ENCODE assay signal across 8 cellular contexts in the genomic region with DNA sequence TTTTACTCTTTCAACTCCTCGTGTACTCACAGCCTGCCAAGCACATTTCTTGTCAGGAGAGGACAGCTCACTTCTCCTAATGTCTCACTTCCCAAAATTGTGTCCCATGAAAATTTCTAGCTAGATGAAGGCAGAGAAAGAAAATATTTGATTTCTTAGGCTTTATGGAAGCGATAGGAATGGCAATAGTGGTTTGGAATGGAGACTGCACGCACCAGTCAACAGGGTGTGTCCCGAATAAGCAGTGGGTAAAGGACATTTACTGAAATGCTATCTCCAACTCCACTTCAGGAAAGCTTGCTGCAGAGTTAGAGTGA. TPM values are rescaled to one million over a fixed set of nuclear protein-coding genes. Genes with fewer than 3 reads are reported as not detected.
DNase-seq lines count a peak whose midpoint lies in the region; ATAC-seq and TF ChIP-seq lines count a peak whose summit lies in the region.

No MANE protein-coding gene starts in this region.

- H3K27me3 ChIP-seq in A673 (replicated peaks; ENCODE audit: insufficient read depth, low read depth, low read length, poor library complexity) (no peaks in the 10 kb centered on the region), HL-60 (ENCODE audit: insufficient read depth, poor library complexity, severe bottlenecking) (no peaks in the 10 kb centered on the region), muscle layer of colon (ENCODE audit: control insufficient read depth in 1 of 2, insufficient read depth in 2 of 2, low read length in 2 of 2) (no peaks in the 10 kb centered on the region)

- H3K4me1 ChIP-seq in A673 (ENCODE audit: insufficient read depth, low read length, poor library complexity, severe bottlenecking): no peaks in the 10 kb centered on the region
- H3K4me1 ChIP-seq in muscle layer of colon (ENCODE audit: insufficient read depth, low read length): peaks cover 11% of the 10 kb centered on the region

- peaks cover 21% of the 10 kb centered on the region for H3K27me3 Mint-ChIP-seq in central memory CD8-positive, alpha-beta T cell

- POLR2A ChIA-PET in A673 (lab: Charles Lee; ENCODE audit: low non-redundant PET): interaction anchor here (0.7 kb wide), 1 partner anchor 186 kb away, joined by 3 read pairs; no protein-coding TSS in a partner anchor

- peak overlapping the region; percentile 94 for H3K27ac Mint-ChIP-seq in central memory CD8-positive, alpha-beta T cell (ENCODE audit: low read depth)

- H3K4me3 Mint-ChIP-seq in central memory CD8-positive, alpha-beta T cell: peak overlapping the region; percentile 99

- H3K36me3 ChIP-seq in A673 (ENCODE audit: insufficient read depth, low read length, poor library complexity, severe bottlenecking): peaks cover 28% of the 10 kb centered on the region
- H3K36me3 ChIP-seq in muscle layer of colon (ENCODE audit: insufficient read depth, low read length): peaks cover 30% of the 10 kb centered on the region

- intact Hi-C loops in A673 (cut with micrococcal nuclease; ENCODE audit: unreplicated experiment): no loop called here

- H3K36me3 Mint-ChIP-seq in central memory CD8-positive, alpha-beta T cell (ENCODE audit: insufficient read depth): peaks cover 21% of the 10 kb centered on the region

- H3K4me3 ChIP-seq in A673 (ENCODE audit: low read depth, low read length, poor library complexity, severe bottlenecking): peak overlapping the region; percentile 77
- peak overlapping the region; percentile 84 for H3K4me3 ChIP-seq in HL-60 (replicated peaks; ENCODE audit: insufficient read depth, low read length)
- peak overlapping the region; percentile 60 to 69 for H3K4me3 ChIP-seq in muscle layer of colon (ENCODE audit: low read depth in 1 of 2, low read length in 2 of 2)

- no peak overlapping the region for H3K27ac ChIP-seq in A673 (ENCODE audit: low read depth, low read length, poor library complexity, severe bottlenecking)
- H3K27ac ChIP-seq in HL-60 (replicated peaks): peak overlapping the region; percentile 78
- peak overlapping the region; percentile 57 for H3K27ac ChIP-seq in muscle layer of colon (ENCODE audit: low read depth, low read length)

- H3K9me3 ChIP-seq in A673 (ENCODE audit: low read depth, low read length, poor library complexity, severe bottlenecking) (peaks cover 9% of the 10 kb centered on the region), muscle layer of colon (ENCODE audit: low read length) (peaks cover 22% of the 10 kb centered on the region)

- peaks cover 26% of the 10 kb centered on the region for H3K4me1 Mint-ChIP-seq in central memory CD8-positive, alpha-beta T cell

- peaks cover 20% of the 10 kb centered on the region for H3K9me3 Mint-ChIP-seq in central memory CD8-positive, alpha-beta T cell

- CTCF ChIA-PET in A673 (lab: Charles Lee): no interaction called here

- TF ChIP-seq CTCF in A673 (conservative IDR thresholded peaks at IDR 0.05; ENCODE audit: low read depth, low read length) (no peak), HL-60 (IDR thresholded peaks at IDR 0.05; ENCODE audit: insufficient read depth, low read length) (no peak)

- ATAC-seq in central memory CD8-positive, alpha-beta T cell (replicated peaks; ENCODE audit: extremely low read depth, poor library complexity, severe bottlenecking): no peak
- ATAC-seq in HG03457 (IDR thresholded peaks at IDR 0.05; ENCODE audit: unreplicated experiment): no peak
- no peak for ATAC-seq in esophagus mucosa

- DNase-seq in A673 (ENCODE audit: low spot score): no peak
- no peak for DNase-seq in HL-60 (ENCODE audit: low read depth in 1 of 2, low spot score in 1 of 2)
- DNase-seq in central memory CD8-positive, alpha-beta T cell (ENCODE audit: low spot score in 2 of 2): no peak
- no peak for DNase-seq in NCI-H2107 (lab: John Stamatoyannopoulos, UW)
- no peak for DNase-seq in HUDEP-2 (lab: John Stamatoyannopoulos, UW; ENCODE audit: unreplicated experiment in 76 of 76)

- BruUV-seq in A673 (replicated peaks; lab: Mats Ljungman, UMichigan): no TSS peak

- H3K9ac ChIP-seq in muscle layer of colon (ENCODE audit: low read length): peak overlapping the region; percentile 59

RNA-seq across cellular contexts. Expression of a gene that starts 0.3 kb away (rescaled TPM):
- total RNA-seq in A673 (2021) (7.3 and 9.3 TPM in 2 replicates), esophagus mucosa (1.00 TPM)

RNA-seq across cellular contexts. Expression of a gene that starts 22.1 kb away (rescaled TPM):
- total RNA-seq in A673 (2021): 5.2 and 5.4 TPM in 2 replicates
- total RNA-seq in esophagus mucosa: 2.1 TPM

RNA-seq across cellular contexts. Expression of a gene that starts 27.0 kb away (rescaled TPM):
- total RNA-seq in A673 (2021) (4.5 and 5.6 TPM in 2 replicates), esophagus mucosa (2.2 TPM)

RNA-seq across cellular contexts. Expression of a gene that starts 40.9 kb away (rescaled TPM):
- 7.3 and 8.0 TPM in 2 replicates for total RNA-seq in A673 (2021)
- 1.8 TPM for total RNA-seq in esophagus mucosa

RNA-seq across cellular contexts. Expression of a gene that starts 47.1 kb away (rescaled TPM):
- total RNA-seq in A673 (2021) (3.1 and 3.2 TPM in 2 replicates), esophagus mucosa (0.36 TPM)
